Comparison of ENCODE assay signal across 25 cellular contexts in the genomic region with DNA sequence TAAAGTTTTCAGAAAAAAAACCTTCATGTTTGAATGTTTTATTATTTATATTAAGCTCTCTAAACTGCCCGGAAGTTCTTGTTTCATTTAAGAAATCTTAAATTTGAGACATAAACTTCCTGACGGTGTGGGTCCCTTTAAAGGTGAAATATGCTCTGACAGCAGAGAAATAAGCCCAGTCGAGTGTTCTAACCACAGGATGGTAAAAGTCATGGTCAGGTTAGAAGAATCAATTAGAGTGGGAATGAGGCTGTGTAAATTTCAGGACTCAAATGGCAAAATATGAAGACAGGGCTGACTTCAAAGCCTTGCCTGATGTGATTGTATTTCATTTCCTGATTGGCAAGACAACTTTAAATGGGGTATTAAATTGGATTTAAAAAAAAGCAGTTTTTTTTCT.
DNase-seq lines count a peak whose midpoint lies in the region; ATAC-seq, FAIRE-seq and TF ChIP-seq lines count a peak whose summit lies in the region.
"Had no signal": no experiment of that assay in that cellular context is flagged by ENCODE, and none has a peak within 500 bp of the region (broad histone marks: within the 10 kb centered on the region; RNA-seq: fewer than 3 reads in every experiment).

No MANE protein-coding gene starts in this region.

- H3K27ac Mint-ChIP-seq in astrocyte (ENCODE audit: unreplicated experiment): peak overlapping the region; percentile 36
- H3K27ac Mint-ChIP-seq in activated CD8-positive, alpha-beta T cell treated with anti-CD3 and anti-CD28 coated beads, Interleukin-2, amount 10 ng/mL, durations not matched to agents 7 days and 5 days: no peak overlapping the region
- H3K27ac Mint-ChIP-seq: activated B cell treated with CpG ODN at 0.5 μM for 24 hours; activated CD8-positive, alpha-beta T cell treated with anti-CD3 and anti-CD28 coated beads for 36 hours; activated naive CD4-positive, alpha-beta T cell treated with anti-CD3 and anti-CD28 coated beads, Interleukin-2, amount 10 ng/mL, durations not matched to agents 7 days and 5 days; immature natural killer cell; naive B cell; stimulated activated naive B cell treated with anti-CD40 and anti-IgM and Interleukin-4, amounts not matched to agents 10 μg/mL and 1 μg/mL and 100 μg/mL, for 72 hours had no signal

- H3K4me2 ChIP-seq in astrocyte (ENCODE audit: low read length) (no peak overlapping the region), smooth muscle cell (peak overlapping the region; percentile 36)
- H3K4me2 ChIP-seq: KMS-11 had no signal

- H3K9ac ChIP-seq in astrocyte (ENCODE audit: low read length) (no peak overlapping the region), smooth muscle cell (ENCODE audit: low read depth) (no peak overlapping the region), kidney (ENCODE audit: low read length in 2 of 2) (no peak overlapping the region)
- H3K9ac ChIP-seq: KMS-11 had no signal

- DNase-seq in H54 (ENCODE audit: insufficient read length, low spot score) (no peak), astrocyte (ENCODE audit: low read depth) (no peak), medulla oblongata (ENCODE audit: extremely low spot score) (peak; percentile 13), smooth muscle cell (lab: John Stamatoyannopoulos, UW; ENCODE audit: unreplicated experiment) (no peak), NCI-H146 treated with DMSO at 0.1 percent for 48 hours (lab: John Stamatoyannopoulos, UW; ENCODE audit: unreplicated experiment) (no peak), kidney (no peak)
- DNase-seq in activated CD8-positive, alpha-beta T cell treated with anti-CD3 and anti-CD28 coated beads, Interleukin-2, amount 10 ng/mL, durations not matched to agents 7 days and 5 days: no peak
- DNase-seq: activated B cell treated with CpG ODN at 0.5 μM for 24 hours; activated CD8-positive, alpha-beta T cell treated with anti-CD3 and anti-CD28 coated beads for 36 hours; activated naive CD4-positive, alpha-beta T cell treated with anti-CD3 and anti-CD28 coated beads, Interleukin-2, amount 10 ng/mL, durations not matched to agents 7 days and 5 days; activated T-cell treated with anti-CD3 and anti-CD28 coated beads, Interleukin-2, amount 50 U/mL, for 1 hour; Caco-2; effector memory CD4-positive, alpha-beta T cell; immature natural killer cell; naive B cell; NCI-H187 treated with DMSO at 0.1 percent for 48 hours; NCI-H226; stimulated activated naive B cell treated with anti-CD40 and anti-IgM and Interleukin-4, amounts not matched to agents 10 μg/mL and 1 μg/mL and 100 μg/mL, for 72 hours had no signal

- H3K36me3 Mint-ChIP-seq in astrocyte (ENCODE audit: low read depth, unreplicated experiment): no peaks in the 10 kb centered on the region
- no peaks in the 10 kb centered on the region for H3K36me3 Mint-ChIP-seq in activated CD8-positive, alpha-beta T cell treated with anti-CD3 and anti-CD28 coated beads, Interleukin-2, amount 10 ng/mL, durations not matched to agents 7 days and 5 days (ENCODE audit: low read depth)
- H3K36me3 Mint-ChIP-seq: activated naive CD4-positive, alpha-beta T cell treated with anti-CD3 and anti-CD28 coated beads, Interleukin-2, amount 10 ng/mL, durations not matched to agents 7 days and 5 days; immature natural killer cell; naive B cell; stimulated activated naive B cell treated with anti-CD40 and anti-IgM and Interleukin-4, amounts not matched to agents 10 μg/mL and 1 μg/mL and 100 μg/mL, for 72 hours had no signal

- H3K4me1 ChIP-seq in astrocyte (ENCODE audit: insufficient read depth, low read length) (no peaks in the 10 kb centered on the region), smooth muscle cell (ENCODE audit: low read depth) (peaks cover 9% of the 10 kb centered on the region), kidney (ENCODE audit: control insufficient read depth in 1 of 2, insufficient read depth in 1 of 2, low read depth in 1 of 2, low read length in 2 of 2) (no peaks in the 10 kb centered on the region)
- H3K4me1 ChIP-seq: Caco-2, tibial nerve had no signal

- no peak for TF ChIP-seq CTCF in astrocyte (IDR thresholded peaks at IDR 0.05; ENCODE audit: insufficient read depth, low read depth, low read length)
- TF ChIP-seq CTCF in smooth muscle cell (IDR thresholded peaks at IDR 0.05; ENCODE audit: borderline replicate concordance, insufficient read depth, poor library complexity, severe bottlenecking): no peak
- no peak for TF ChIP-seq CTCF in kidney (IDR thresholded peaks at IDR 0.05; ENCODE audit: borderline replicate concordance, extremely low read depth, insufficient read depth)

- H3K9me3 ChIP-seq in astrocyte (ENCODE audit: insufficient read depth, low read depth, low read length): no peaks in the 10 kb centered on the region
- no peaks in the 10 kb centered on the region for H3K9me3 ChIP-seq in smooth muscle cell (replicated peaks; ENCODE audit: low read depth)
- H3K9me3 ChIP-seq in kidney (ENCODE audit: control insufficient read depth in 1 of 2, low read length in 2 of 2): no peaks in the 10 kb centered on the region
- H3K9me3 ChIP-seq: ascending aorta, Caco-2, tibial nerve had no signal

- CTCF ChIA-PET in activated CD8-positive, alpha-beta T cell treated with anti-CD3 and anti-CD28 coated beads, Interleukin-2, amount 10 ng/mL, durations not matched to agents 7 days and 5 days (lab: Charles Lee): no interaction called here

- H3K27me3 ChIP-seq in astrocyte (ENCODE audit: insufficient read depth, low read length) (no peaks in the 10 kb centered on the region), smooth muscle cell (ENCODE audit: low read depth) (peaks cover 4% of the 10 kb centered on the region)
- H3K27me3 ChIP-seq: ascending aorta, tibial nerve had no signal

- H3K4me1 Mint-ChIP-seq in astrocyte (ENCODE audit: low read depth, unreplicated experiment): peaks cover 12% of the 10 kb centered on the region
- no peaks in the 10 kb centered on the region for H3K4me1 Mint-ChIP-seq in activated CD8-positive, alpha-beta T cell treated with anti-CD3 and anti-CD28 coated beads, Interleukin-2, amount 10 ng/mL, durations not matched to agents 7 days and 5 days (ENCODE audit: low read depth)
- H3K4me1 Mint-ChIP-seq: activated B cell treated with CpG ODN at 0.5 μM for 24 hours; activated naive CD4-positive, alpha-beta T cell treated with anti-CD3 and anti-CD28 coated beads, Interleukin-2, amount 10 ng/mL, durations not matched to agents 7 days and 5 days; immature natural killer cell; naive B cell; stimulated activated naive B cell treated with anti-CD40 and anti-IgM and Interleukin-4, amounts not matched to agents 10 μg/mL and 1 μg/mL and 100 μg/mL, for 72 hours had no signal

- H4K20me1 ChIP-seq in astrocyte (ENCODE audit: insufficient read depth, low read length) (no peaks in the 10 kb centered on the region), smooth muscle cell (ENCODE audit: low read depth) (no peaks in the 10 kb centered on the region)

- H3K4me3 ChIP-seq in astrocyte (ENCODE audit: insufficient read depth, low read depth, low read length) (no peak overlapping the region), smooth muscle cell (no peak overlapping the region), kidney (ENCODE audit: low read length in 2 of 2) (no peak overlapping the region)
- H3K4me3 ChIP-seq: ascending aorta, lung, tibial nerve had no signal

- peak; percentile 6 for FAIRE-seq in H54 (lab: Jason Lieb, UNC)
- FAIRE-seq in astrocyte (lab: Jason Lieb, UNC): no peak
- no peak for FAIRE-seq in kidney (lab: Jason Lieb, UNC)
- FAIRE-seq: GM18507, RCC 7860 had no signal

- H3K4me3 Mint-ChIP-seq in astrocyte (ENCODE audit: unreplicated experiment): no peak overlapping the region
- H3K4me3 Mint-ChIP-seq in activated CD8-positive, alpha-beta T cell treated with anti-CD3 and anti-CD28 coated beads, Interleukin-2, amount 10 ng/mL, durations not matched to agents 7 days and 5 days: no peak overlapping the region
- H3K4me3 Mint-ChIP-seq: activated B cell treated with CpG ODN at 0.5 μM for 24 hours; activated CD8-positive, alpha-beta T cell treated with anti-CD3 and anti-CD28 coated beads for 36 hours; activated naive CD4-positive, alpha-beta T cell treated with anti-CD3 and anti-CD28 coated beads, Interleukin-2, amount 10 ng/mL, durations not matched to agents 7 days and 5 days; immature natural killer cell; naive B cell; stimulated activated naive B cell treated with anti-CD40 and anti-IgM and Interleukin-4, amounts not matched to agents 10 μg/mL and 1 μg/mL and 100 μg/mL, for 72 hours had no signal

- H3K36me3 ChIP-seq in astrocyte (ENCODE audit: insufficient read depth, low read length): no peaks in the 10 kb centered on the region
- no peaks in the 10 kb centered on the region for H3K36me3 ChIP-seq in smooth muscle cell (ENCODE audit: low read depth)
- no peaks in the 10 kb centered on the region for H3K36me3 ChIP-seq in kidney (ENCODE audit: control insufficient read depth in 1 of 2, insufficient read depth in 2 of 2, low read length in 2 of 2)
- H3K36me3 ChIP-seq: ascending aorta, tibial nerve had no signal

- no peak for ATAC-seq in activated CD8-positive, alpha-beta T cell treated with anti-CD3 and anti-CD28 coated beads, Interleukin-2, amount 10 ng/mL, durations not matched to agents 7 days and 5 days
- ATAC-seq: activated CD8-positive, alpha-beta T cell treated with anti-CD3 and anti-CD28 coated beads for 36 hours; SK-N-SH treated with all-trans-retinoic acid at 6 μM for 48 hours; stimulated activated naive B cell treated with anti-CD40 and anti-IgM and Interleukin-4, amounts not matched to agents 10 μg/mL and 1 μg/mL and 100 μg/mL, for 72 hours had no signal

- no peaks in the 10 kb centered on the region for H3K9me3 Mint-ChIP-seq in astrocyte (ENCODE audit: unreplicated experiment)
- no peaks in the 10 kb centered on the region for H3K9me3 Mint-ChIP-seq in activated CD8-positive, alpha-beta T cell treated with anti-CD3 and anti-CD28 coated beads, Interleukin-2, amount 10 ng/mL, durations not matched to agents 7 days and 5 days (ENCODE audit: insufficient read depth)
- H3K9me3 Mint-ChIP-seq: activated B cell treated with CpG ODN at 0.5 μM for 24 hours; activated CD8-positive, alpha-beta T cell treated with anti-CD3 and anti-CD28 coated beads for 36 hours; activated naive CD4-positive, alpha-beta T cell treated with anti-CD3 and anti-CD28 coated beads, Interleukin-2, amount 10 ng/mL, durations not matched to agents 7 days and 5 days; stimulated activated naive B cell treated with anti-CD40 and anti-IgM and Interleukin-4, amounts not matched to agents 10 μg/mL and 1 μg/mL and 100 μg/mL, for 72 hours had no signal

- H3F3A ChIP-seq in smooth muscle cell (ENCODE audit: low read depth): no peaks in the 10 kb centered on the region

- intact Hi-C loops in kidney (cut with DNase I): no loop called here

- peaks cover 5% of the 10 kb centered on the region for H3K27me3 Mint-ChIP-seq in astrocyte (ENCODE audit: low read depth, unreplicated experiment)
- H3K27me3 Mint-ChIP-seq in activated CD8-positive, alpha-beta T cell treated with anti-CD3 and anti-CD28 coated beads, Interleukin-2, amount 10 ng/mL, durations not matched to agents 7 days and 5 days (ENCODE audit: low read depth): no peaks in the 10 kb centered on the region
- H3K27me3 Mint-ChIP-seq: activated B cell treated with CpG ODN at 0.5 μM for 24 hours; activated naive CD4-positive, alpha-beta T cell treated with anti-CD3 and anti-CD28 coated beads, Interleukin-2, amount 10 ng/mL, durations not matched to agents 7 days and 5 days had no signal

- TF ChIP-seq POLR2A in H54 (IDR thresholded peaks at IDR 0.05; ENCODE audit: low read depth, low read length): no peak

- H3K27ac ChIP-seq in astrocyte (ENCODE audit: low read depth, low read length) (no peak overlapping the region), smooth muscle cell (ENCODE audit: low read depth) (no peak overlapping the region), kidney (ENCODE audit: low read depth in 2 of 2, low read length in 2 of 2) (no peak overlapping the region)
- H3K27ac ChIP-seq: KMS-11, tibial nerve had no signal

- POLR2A ChIA-PET in activated CD8-positive, alpha-beta T cell treated with anti-CD3 and anti-CD28 coated beads, Interleukin-2, amount 10 ng/mL, durations not matched to agents 7 days and 5 days (lab: Charles Lee): no interaction called here

- H2AFZ ChIP-seq in astrocyte (ENCODE audit: low read depth, low read length) (no peak overlapping the region), smooth muscle cell (ENCODE audit: low read depth) (no peak overlapping the region)

- H3K79me2 ChIP-seq in astrocyte (ENCODE audit: insufficient read depth, low read length) (no peaks in the 10 kb centered on the region), smooth muscle cell (ENCODE audit: low read depth) (no peaks in the 10 kb centered on the region)

- WGBS in smooth muscle cell (ENCODE audit: low lambda C conversion rate): 68% methylated on average over 3 of the region's 3 CpGs
